ENCODE assay signal across 22 cellular contexts in the genomic region with DNA sequence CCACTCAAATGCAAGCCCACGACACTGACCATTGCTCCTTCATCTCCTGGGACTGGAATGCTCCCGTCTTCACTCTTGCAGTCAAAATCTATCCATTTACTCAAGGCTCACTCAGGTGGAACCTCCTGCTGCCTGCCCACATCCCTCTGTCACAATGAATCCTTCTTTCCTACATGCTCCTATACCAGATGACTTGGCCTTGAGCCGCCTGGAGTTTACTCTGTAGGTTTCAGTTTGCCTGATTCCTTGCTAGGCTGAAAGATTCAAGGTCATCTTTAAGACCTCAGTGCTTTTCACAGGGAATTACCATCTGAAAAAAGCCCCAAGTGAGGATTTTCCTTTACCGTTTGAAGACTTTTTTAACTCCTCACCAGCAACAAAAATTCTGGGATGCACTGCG.
"Had no signal": no experiment of that assay in that cellular context is flagged by ENCODE, and none has a peak within 500 bp of the region (broad histone marks: within the 10 kb centered on the region; RNA-seq: fewer than 3 reads in every experiment).

No MANE protein-coding gene starts in this region.

- ATAC-seq: foreskin keratinocyte; left lung; mucosa of descending colon; naive thymus-derived CD4-positive, alpha-beta T cell; right cardiac atrium had no signal

- FAIRE-seq: islet of Langerhans, small intestine had no signal

- H3K4me1 ChIP-seq: adrenal gland, foreskin keratinocyte had no signal

- H3K4me3 ChIP-seq: adrenal gland, coronary artery, left lung, mucosa of descending colon, transverse colon had no signal

- DNase-seq: activated CD4-positive, alpha-beta memory T cell treated with anti-CD3 and anti-CD28 coated beads, Interleukin-2, amount 10 ng/mL, durations not matched to agents 7 days and 5 days; activated CD4-positive, alpha-beta T cell treated with anti-CD3 and anti-CD28 coated beads for 4 hours; activated effector memory CD4-positive, alpha-beta T cell treated with anti-CD3 and anti-CD28 coated beads, Interleukin-2, amount 50 U/mL, for 16 hours; activated T-cell treated with anti-CD3 and anti-CD28 coated beads, Interleukin-2, amount 50 U/mL, for 48 hours; adrenal gland; caudate nucleus; effector CD4-positive, alpha-beta T cell; foreskin keratinocyte; head of caudate nucleus; left lung; mammary epithelial cell; mucosa of descending colon; naive thymus-derived CD4-positive, alpha-beta T cell; nucleus accumbens; posterior cingulate gyrus; right cardiac atrium; small intestine; stimulated activated CD4-positive, alpha-beta T cell treated with anti-CD3 and anti-CD28 coated beads, Interleukin-4, amount 100 ng/mL, for 24 hours; stimulated activated naive CD4-positive, alpha-beta T cell; transverse colon had no signal

- H3K27ac ChIP-seq: adrenal gland, coronary artery, foreskin keratinocyte, left lung, transverse colon had no signal

- H3K9me3 ChIP-seq: adrenal gland, left lung, mucosa of descending colon, transverse colon had no signal

- H3K27me3 ChIP-seq: adrenal gland, foreskin keratinocyte, left lung, transverse colon had no signal

- H3K36me3 ChIP-seq: adrenal gland, left lung, transverse colon had no signal
